20 cellular contexts compared by ENCODE assay signal in the genomic region with DNA sequence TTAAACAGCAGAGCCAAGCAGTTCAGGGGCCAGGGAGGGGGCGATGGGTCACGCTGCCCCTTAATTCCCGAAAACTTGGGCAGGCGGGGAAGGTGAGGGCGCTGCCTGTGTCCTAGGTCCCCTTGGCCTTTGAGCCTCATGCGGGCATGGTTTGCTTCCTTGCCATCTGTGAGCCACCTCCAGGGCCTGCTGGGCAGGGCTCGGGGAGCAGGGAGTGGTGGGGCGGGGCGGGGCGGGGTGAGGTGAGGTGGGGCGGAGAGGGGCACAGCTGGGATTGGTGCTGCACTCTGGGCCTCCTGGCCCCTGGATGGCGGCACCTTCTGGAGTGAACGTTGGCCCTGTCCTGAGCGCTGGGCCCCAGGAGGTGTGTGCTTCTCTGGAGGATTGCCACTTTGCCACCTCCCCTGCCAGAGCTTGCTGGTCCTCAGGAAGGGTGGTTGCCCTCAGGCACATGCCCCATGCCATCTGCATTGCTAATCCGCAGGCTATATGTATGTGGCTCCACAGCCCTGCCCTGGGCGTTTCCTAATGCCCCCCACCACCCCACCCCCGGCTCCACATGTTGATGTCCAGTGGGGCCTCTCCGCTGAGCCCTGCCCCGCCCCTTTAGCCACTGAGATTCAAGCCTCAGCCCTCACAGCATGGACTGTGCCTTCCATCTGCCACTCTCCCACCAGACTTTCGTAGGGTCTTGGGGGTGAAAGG.
DNase-seq lines count a peak whose midpoint lies in the region; ATAC-seq and TF ChIP-seq lines count a peak whose summit lies in the region.
"Had no signal": no experiment of that assay in that cellular context is flagged by ENCODE, and none has a peak within 500 bp of the region (broad histone marks: within the 10 kb centered on the region; RNA-seq: fewer than 3 reads in every experiment).

No MANE protein-coding gene starts in this region.

- no peak for TF ChIP-seq RAD21 in HCT116 (IDR thresholded peaks at IDR 0.05; ENCODE audit: low read depth)

- CTCF ChIA-PET in HCT116 (lab: Charles Lee), result no interaction called here

- H4K20me1 ChIP-seq in HCT116 (ENCODE audit: insufficient read depth), result no peaks in the 10 kb centered on the region

- H3K9me3 ChIP-seq in HCT116 (ENCODE audit: control insufficient read depth in 1 of 2, insufficient read depth in 1 of 2, low read depth in 1 of 2, low read length in 2 of 2) (no peaks in the 10 kb centered on the region), mucosa of descending colon (no peaks in the 10 kb centered on the region)
- H3K9me3 ChIP-seq: BE2C, HAP-1, SJCRH30 had no signal

- RAD21 ChIA-PET in HCT116 (lab: Charles Lee; ENCODE audit: low non-redundant PET in 1 of 2, low total read pairs in 2 of 2, uncharacterized antibody in 2 of 2, unreplicated experiment in 2 of 2), result no interaction called here

- H3K4me3 ChIP-seq in HCT116 (replicated peaks in 1 of 2; ENCODE audit: low read depth in 1 of 2, low read length in 2 of 2), result no peak overlapping the region
- H3K4me3 ChIP-seq in mucosa of descending colon, result no peak overlapping the region
- H3K4me3 ChIP-seq: HAP-1, SJCRH30 had no signal

- TF ChIP-seq CTCF in HCT116 (IDR thresholded peaks at IDR 0.05 in 2 of 3, conservative IDR thresholded peaks at IDR 0.05 in 1 of 3; ENCODE audit: borderline replicate concordance in 1 of 3, insufficient read depth in 1 of 3, low read depth in 2 of 3, low read length in 2 of 3) (no peak), mucosa of descending colon (IDR thresholded peaks at IDR 0.05) (no peak)

- H3K4me3 Mint-ChIP-seq in stimulated activated effector memory CD8-positive, alpha-beta T cell treated with anti-CD3 and anti-CD28 coated beads, Interleukin-12 subunit alpha, Interleukin-12 subunit beta, amount 100 ng/mL, for 72 hours, result no peak overlapping the region

- peaks cover 0 to 10% of the 10 kb centered on the region in 2 experiments; a peak in 1 of 4 replicates for H3K4me1 ChIP-seq in HCT116 (ENCODE audit: control insufficient read depth in 1 of 2, insufficient read depth in 2 of 2, low read length in 2 of 2)
- H3K4me1 ChIP-seq in mucosa of descending colon (ENCODE audit: low read depth), result no peaks in the 10 kb centered on the region
- H3K4me1 ChIP-seq: HAP-1, SJCRH30 had no signal

- H3K27me3 ChIP-seq in HCT116 (ENCODE audit: insufficient read depth, low read length), result no peaks in the 10 kb centered on the region
- H3K27me3 ChIP-seq: BE2C, SJCRH30 had no signal

- H3K4me2 ChIP-seq in HCT116 (ENCODE audit: low read length), result no peak overlapping the region
- H3K4me2 ChIP-seq: KMS-11 had no signal

- no peaks in the 10 kb centered on the region for H3K9me3 Mint-ChIP-seq in stimulated activated effector memory CD8-positive, alpha-beta T cell treated with anti-CD3 and anti-CD28 coated beads, Interleukin-12 subunit alpha, Interleukin-12 subunit beta, amount 100 ng/mL, for 72 hours

- no peak overlapping the region for H2AFZ ChIP-seq in HCT116 (ENCODE audit: low read depth, low read length, poor library complexity, severe bottlenecking)

- no peaks in the 10 kb centered on the region for H3K79me2 ChIP-seq in HCT116 (ENCODE audit: insufficient read depth, low read length)

- H3K27ac Mint-ChIP-seq in stimulated activated effector memory CD8-positive, alpha-beta T cell treated with anti-CD3 and anti-CD28 coated beads, Interleukin-12 subunit alpha, Interleukin-12 subunit beta, amount 100 ng/mL, for 72 hours, result peak overlapping the region; percentile 60

- H3K27ac ChIP-seq in HCT116 (ENCODE audit: low read depth, low read length), result no peak overlapping the region
- H3K27ac ChIP-seq: KMS-11, SJCRH30 had no signal

- TF ChIP-seq POLR2A in HCT116 (IDR thresholded peaks at IDR 0.05; ENCODE audit: borderline replicate concordance, extremely low read depth, insufficient read depth, insufficient read length), result no peak

- intact Hi-C loops in HCT116 (cut with micrococcal nuclease), result no loop called here
- intact Hi-C loops in mucosa of descending colon (cut with DNase I, micrococcal nuclease), result no loop called here

- H3K4me1 Mint-ChIP-seq in stimulated activated effector memory CD8-positive, alpha-beta T cell treated with anti-CD3 and anti-CD28 coated beads, Interleukin-12 subunit alpha, Interleukin-12 subunit beta, amount 100 ng/mL, for 72 hours, result no peaks in the 10 kb centered on the region

- POLR2A ChIA-PET in HCT116 (lab: Charles Lee), result no interaction called here

- BruUV-seq in HCT116 (replicated peaks; lab: Mats Ljungman, UMichigan), result no TSS peak

- H3K36me3 Mint-ChIP-seq in stimulated activated effector memory CD8-positive, alpha-beta T cell treated with anti-CD3 and anti-CD28 coated beads, Interleukin-12 subunit alpha, Interleukin-12 subunit beta, amount 100 ng/mL, for 72 hours, result peaks cover 34% of the 10 kb centered on the region

- DNase-seq in HCT116 (ENCODE audit: low read depth, low spot score) (no peak), SW480 (ENCODE audit: low spot score) (peak; percentile 15), mucosa of descending colon (peak in 2 of 3 donors; percentile 35 to 52)
- no peak for DNase-seq in stimulated activated effector memory CD8-positive, alpha-beta T cell treated with anti-CD3 and anti-CD28 coated beads, Interleukin-12 subunit alpha, Interleukin-12 subunit beta, amount 100 ng/mL, for 72 hours (ENCODE audit: low spot score in 2 of 2)
- DNase-seq in effector CD4-positive, alpha-beta T cell, result no peak
- DNase-seq: BE2C, EL, GF-D8, IMR-90, NCI-H1105 treated with DMSO at 0.1 percent for 48 hours, NCI-H2029 treated with DMSO at 0.1 percent for 48 hours, NCI-H345, NCI-H524, NCI-H82, SJCRH30 had no signal

- H3K9me2 ChIP-seq in HCT116 (ENCODE audit: insufficient read depth), result no peaks in the 10 kb centered on the region

- H3K36me3 ChIP-seq in HCT116 (ENCODE audit: control insufficient read depth in 1 of 2, insufficient read depth in 2 of 2, low read length in 2 of 2) (no peaks in the 10 kb centered on the region), mucosa of descending colon (ENCODE audit: low read depth) (no peaks in the 10 kb centered on the region)
- H3K36me3 ChIP-seq: BE2C, HAP-1, SJCRH30 had no signal

- peak; percentile 22; the same call in 1 of the 2 replicates for ATAC-seq in HCT116
- peak; percentile 78 for ATAC-seq in mucosa of descending colon
- ATAC-seq in stimulated activated effector memory CD8-positive, alpha-beta T cell treated with anti-CD3 and anti-CD28 coated beads, Interleukin-12 subunit alpha, Interleukin-12 subunit beta, amount 100 ng/mL, for 72 hours, result no peak
- ATAC-seq in HG03439 (IDR thresholded peaks at IDR 0.05; ENCODE audit: unreplicated experiment), result no peak
- ATAC-seq in HG02798 (IDR thresholded peaks at IDR 0.05; ENCODE audit: poor library complexity, unreplicated experiment), result no peak
- ATAC-seq: Panc1 had no signal

- no peak overlapping the region for H3K9ac ChIP-seq in HCT116 (ENCODE audit: low read length)
- H3K9ac ChIP-seq: KMS-11 had no signal

TF ChIP-seq in HCT116, 20 proteins besides CTCF, POLR2A, EP300 and RAD21 (continues in another document):
- no peak for TF ChIP-seq CEBPB (IDR thresholded peaks at IDR 0.05; ENCODE audit: low read depth)
- TF ChIP-seq SIN3A (IDR thresholded peaks at IDR 0.05; ENCODE audit: low read depth), result no peak
- no peak for TF ChIP-seq ZNF274 (IDR thresholded peaks at IDR 0.05; ENCODE audit: low read depth, low read length)
- TF ChIP-seq, protein P1, sequence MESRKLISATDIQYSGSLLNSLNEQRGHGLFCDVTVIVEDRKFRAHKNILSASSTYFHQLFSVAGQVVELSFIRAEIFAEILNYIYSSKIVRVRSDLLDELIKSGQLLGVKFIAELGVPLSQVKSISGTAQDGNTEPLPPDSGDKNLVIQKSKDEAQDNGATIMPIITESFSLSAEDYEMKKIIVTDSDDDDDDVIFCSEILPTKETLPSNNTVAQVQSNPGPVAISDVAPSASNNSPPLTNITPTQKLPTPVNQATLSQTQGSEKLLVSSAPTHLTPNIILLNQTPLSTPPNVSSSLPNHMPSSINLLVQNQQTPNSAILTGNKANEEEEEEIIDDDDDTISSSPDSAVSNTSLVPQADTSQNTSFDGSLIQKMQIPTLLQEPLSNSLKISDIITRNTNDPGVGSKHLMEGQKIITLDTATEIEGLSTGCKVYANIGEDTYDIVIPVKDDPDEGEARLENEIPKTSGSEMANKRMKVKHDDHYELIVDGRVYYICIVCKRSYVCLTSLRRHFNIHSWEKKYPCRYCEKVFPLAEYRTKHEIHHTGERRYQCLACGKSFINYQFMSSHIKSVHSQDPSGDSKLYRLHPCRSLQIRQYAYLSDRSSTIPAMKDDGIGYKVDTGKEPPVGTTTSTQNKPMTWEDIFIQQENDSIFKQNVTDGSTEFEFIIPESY (IDR thresholded peaks at IDR 0.05; ENCODE audit: extremely low read depth, insufficient replicate concordance, low read length), result no peak
- TF ChIP-seq CBX3 (IDR thresholded peaks at IDR 0.05; ENCODE audit: low read depth), result no peak
- no peak for TF ChIP-seq EZH2phosphoT487 (IDR thresholded peaks at IDR 0.05; ENCODE audit: borderline replicate concordance)
- no peak for TF ChIP-seq ZFX (IDR thresholded peaks at IDR 0.05)
- TF ChIP-seq YY1 (IDR thresholded peaks at IDR 0.05; ENCODE audit: extremely low read depth, insufficient replicate concordance, low read depth, low read length), result no peak
- TF ChIP-seq EZH2 (IDR thresholded peaks at IDR 0.05), result no peak
- no peak for TF ChIP-seq EGR1 (IDR thresholded peaks at IDR 0.05; ENCODE audit: low read depth)

Comparison
In these comparisons a context has a peak if more than half of its experiments do, and no peak if none do; other contexts are left out.
1. ATAC-seq: peak in HCT116 (single experiment) and mucosa of descending colon (single experiment); none in stimulated activated effector memory CD8-positive, alpha-beta T cell treated with anti-CD3 and anti-CD28 coated beads, Interleukin-12 subunit alpha, Interleukin-12 subunit beta, amount 100 ng/mL, for 72 hours (single experiment), HG03439 (single experiment) and HG02798 (single experiment).
2. DNase-seq: peak in SW480 (single experiment) and mucosa of descending colon (2 of 3); none in HCT116 (single experiment), stimulated activated effector memory CD8-positive, alpha-beta T cell treated with anti-CD3 and anti-CD28 coated beads, Interleukin-12 subunit alpha, Interleukin-12 subunit beta, amount 100 ng/mL, for 72 hours (0 of 2) and effector CD4-positive, alpha-beta T cell (single experiment).